12 cellular contexts compared by ENCODE assay signal in the genomic region with DNA sequence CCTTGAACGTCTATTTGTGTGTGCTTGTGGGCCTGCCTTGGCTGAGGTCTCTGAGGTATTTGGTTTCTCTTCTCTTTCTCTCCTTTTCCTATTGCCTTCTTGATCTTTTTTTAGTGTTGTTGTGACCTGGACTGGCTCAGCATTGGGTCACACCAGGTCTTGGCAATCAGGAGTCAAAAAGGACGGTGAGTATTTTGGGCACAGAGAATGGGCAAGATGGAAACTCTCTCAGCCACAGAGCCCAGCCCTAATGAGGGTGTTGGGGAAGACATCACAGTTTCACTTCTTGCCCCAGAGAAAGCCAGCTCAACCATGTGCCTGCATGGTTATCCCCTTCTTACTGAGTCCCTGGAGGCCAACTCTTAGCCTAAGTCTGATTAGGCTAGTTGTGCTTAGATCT. TPM values are rescaled to one million over a fixed set of nuclear protein-coding genes. Genes with fewer than 3 reads are reported as not detected.
A peak's percentile ranks its signal among the peaks of the same experiment; 100 is the strongest.
DNase-seq lines count a peak whose midpoint lies in the region; ATAC-seq lines count a peak whose summit lies in the region.
"Had no signal": no experiment of that assay in that cellular context is flagged by ENCODE, and none has a peak within 500 bp of the region (broad histone marks: within the 10 kb centered on the region; RNA-seq: fewer than 3 reads in every experiment).

No MANE protein-coding gene starts in this region.

- no peaks in the 10 kb centered on the region for H3K4me1 Mint-ChIP-seq in activated T-cell treated with anti-CD3 and anti-CD28 coated beads, Interleukin-2, amount 50 U/mL, for 4 hours (ENCODE audit: low read depth)

- H4K91ac ChIP-seq in trophoblast cell (ENCODE audit: low read depth, low read length), result no peak overlapping the region

- no peaks in the 10 kb centered on the region for H3K36me3 Mint-ChIP-seq in activated T-cell treated with anti-CD3 and anti-CD28 coated beads, Interleukin-2, amount 50 U/mL, for 4 hours (ENCODE audit: insufficient read depth)

- peak; percentile 73 for ATAC-seq in GM21737 (IDR thresholded peaks at IDR 0.05; ENCODE audit: unreplicated experiment)
- ATAC-seq in HG03442 (IDR thresholded peaks at IDR 0.05; ENCODE audit: unreplicated experiment), result peak; percentile 89
- no peak for ATAC-seq in activated T-cell treated with anti-CD3 and anti-CD28 coated beads, Interleukin-2, amount 50 U/mL, for 4 hours
- ATAC-seq: body of pancreas had no signal

- H3K27me3 ChIP-seq in trophoblast cell (ENCODE audit: insufficient read depth, low read length), result no peaks in the 10 kb centered on the region
- H3K27me3 ChIP-seq: body of pancreas had no signal

- peak overlapping the region; percentile 48 for H2BK120ac ChIP-seq in trophoblast cell (ENCODE audit: insufficient read depth, low read length, poor library complexity)

- H3K4me2 ChIP-seq in trophoblast cell (ENCODE audit: low read length), result no peak overlapping the region

- no peaks in the 10 kb centered on the region for H3K36me3 ChIP-seq in trophoblast cell (ENCODE audit: control insufficient read depth in 1 of 2, insufficient read depth in 2 of 2, low read length in 2 of 2)

- DNase-seq in SIG-M5 treated with dmso at 0.1 percent for 504 hours (lab: John Stamatoyannopoulos, UW; ENCODE audit: unreplicated experiment) (peak; percentile 70), SIG-M5 (lab: John Stamatoyannopoulos, UW) (no peak), trophoblast cell (no peak), NCI-H2029 treated with DMSO at 0.1 percent for 48 hours (lab: John Stamatoyannopoulos, UW) (no peak), substantia nigra (lab: John Stamatoyannopoulos, UW) (no peak)
- DNase-seq in activated T-cell treated with anti-CD3 and anti-CD28 coated beads, Interleukin-2, amount 50 U/mL, for 4 hours, result no peak
- DNase-seq: activated CD4-positive, alpha-beta T cell treated with anti-CD3 and anti-CD28 coated beads, Interleukin-2, amount 50 U/mL, for 1 hour; PC-9; stimulated activated CD4-positive, alpha-beta T cell treated with anti-CD3 and anti-CD28 coated beads, Interleukin-15, amount 100 ng/mL, for 24 hours had no signal

- H2AFZ ChIP-seq in trophoblast cell (ENCODE audit: insufficient read depth, low read length, poor library complexity), result no peak overlapping the region
- H2AFZ ChIP-seq: PC-9 had no signal

- H3K79me2 ChIP-seq in trophoblast cell (ENCODE audit: control insufficient read depth, insufficient read depth, low read length, poor library complexity), result peaks cover 6% of the 10 kb centered on the region

- H3K14ac ChIP-seq in trophoblast cell (ENCODE audit: low read length), result no peak overlapping the region

- WGBS in trophoblast cell (ENCODE audit: extremely low coverage, insufficient coverage, insufficient read length), result no CpG with 5 or more reads among the region's 2 CpGs

- H3K27ac ChIP-seq in trophoblast cell (ENCODE audit: low read depth, low read length), result no peak overlapping the region
- no peak overlapping the region for H3K27ac ChIP-seq in substantia nigra (ENCODE audit: low read depth, low read length, poor library complexity, severe bottlenecking)
- H3K27ac ChIP-seq: body of pancreas had no signal

- H3K23ac ChIP-seq in trophoblast cell (ENCODE audit: low read length), result no peak overlapping the region

- H3K4ac ChIP-seq in trophoblast cell (ENCODE audit: low read depth, low read length), result no peak overlapping the region

- H3K9me3 ChIP-seq in trophoblast cell (ENCODE audit: insufficient read depth, low read depth, low read length), result no peaks in the 10 kb centered on the region
- H3K9me3 ChIP-seq: body of pancreas had no signal

- H4K12ac ChIP-seq in trophoblast cell (ENCODE audit: low read depth, low read length), result no peak overlapping the region

- peak overlapping the region; percentile 27 for H2AK5ac ChIP-seq in trophoblast cell (ENCODE audit: low read length)

- H3K79me1 ChIP-seq in trophoblast cell (ENCODE audit: low read length), result peaks cover 49% of the 10 kb centered on the region

- H4K8ac ChIP-seq in trophoblast cell (ENCODE audit: low read depth, low read length), result no peak overlapping the region

- no peak overlapping the region for H3K4me3 ChIP-seq in trophoblast cell (ENCODE audit: low read depth, low read length)
- H3K4me3 ChIP-seq: body of pancreas, PC-9 had no signal

- H2BK5ac ChIP-seq in trophoblast cell (ENCODE audit: low read depth, low read length, poor library complexity), result no peak overlapping the region

- peak overlapping the region; percentile 41 for H2BK12ac ChIP-seq in trophoblast cell (ENCODE audit: low read length)

- no peaks in the 10 kb centered on the region for H3K9me3 Mint-ChIP-seq in activated T-cell treated with anti-CD3 and anti-CD28 coated beads, Interleukin-2, amount 50 U/mL, for 4 hours

- no peaks in the 10 kb centered on the region for H3K27me3 Mint-ChIP-seq in activated T-cell treated with anti-CD3 and anti-CD28 coated beads, Interleukin-2, amount 50 U/mL, for 4 hours (ENCODE audit: low read depth)

- no peak overlapping the region for H3K9ac ChIP-seq in trophoblast cell (ENCODE audit: low read length)

- peaks cover 36 to 50% of the 10 kb centered on the region in 2 experiments for H3K4me1 ChIP-seq in trophoblast cell (ENCODE audit: control insufficient read depth in 1 of 2, insufficient read depth in 2 of 2, low read length in 2 of 2)

- H3K18ac ChIP-seq in trophoblast cell (ENCODE audit: low read length), result no peak overlapping the region

- no peak overlapping the region for H3K4me3 Mint-ChIP-seq in activated T-cell treated with anti-CD3 and anti-CD28 coated beads, Interleukin-2, amount 50 U/mL, for 4 hours

RNA-seq across cellular contexts. Expression of a gene that starts 13.7 kb away (rescaled TPM):
- 23.4 and 24.5 TPM in 2 replicates for polyA plus RNA-seq in trophoblast cell (2013)
- total RNA-seq in activated T-cell treated with anti-CD3 and anti-CD28 coated beads, Interleukin-2, amount 50 U/mL, for 4 hours, result 10 to 100 TPM; 39.0 to 51.7 (median 41.8) TPM

Comparison
In these comparisons a context has a peak if more than half of its experiments do, and no peak if none do; other contexts are left out.
1. ATAC-seq: peak in GM21737 (single experiment) and HG03442 (single experiment); none in activated T-cell treated with anti-CD3 and anti-CD28 coated beads, Interleukin-2, amount 50 U/mL, for 4 hours (0 of 2).